Comparison of ENCODE assay signal across 25 cellular contexts in genomic region chr1:233631810-233632375, GRCh38. TPM values are rescaled to one million over a fixed set of nuclear protein-coding genes. Genes with fewer than 3 reads are reported as not detected.
"Had no signal": no experiment of that assay in that cellular context is flagged by ENCODE, and none has a peak within 500 bp of the region (broad histone marks: within the 10 kb centered on the region; RNA-seq: fewer than 3 reads in every experiment).

No MANE protein-coding gene starts in this region.

- FAIRE-seq: endothelial cell of umbilical vein, urothelium cell line had no signal

- H3K4me3 Mint-ChIP-seq: activated naive CD4-positive, alpha-beta T cell treated with anti-CD3 and anti-CD28 coated beads, Interleukin-2, amount 50 U/mL, for 24 hours; effector memory CD8-positive, alpha-beta T cell; naive thymus-derived CD8-positive, alpha-beta T cell; stimulated activated naive CD8-positive, alpha-beta T cell treated with anti-CD3 and anti-CD28 coated beads, Interleukin-15, Interleukin-2, amounts not matched to agents 100 ng/mL and 50 ng/mL, for 24 hours; T-helper 1 cell treated with Interleukin-12 subunit alpha and Interleukin-12 subunit beta and Interleukin-4 antibody, amounts not matched to agents 30 μg/mL and 1 μg/mL, for 36 hours; WTC11 had no signal

- H3K27ac ChIP-seq: ascending aorta, brain microvascular endothelial cell, esophagus squamous epithelium, gastrocnemius medialis, prostate gland, skin epidermis, tibial nerve had no signal

- H3K36me3 ChIP-seq: brain microvascular endothelial cell, gastrocnemius medialis, prostate gland, tibial nerve had no signal

- ATAC-seq: effector memory CD8-positive, alpha-beta T cell; gastrocnemius medialis; left lobe of liver; naive thymus-derived CD8-positive, alpha-beta T cell; right cardiac atrium; WTC11 had no signal

- H3K27ac Mint-ChIP-seq: activated naive CD4-positive, alpha-beta T cell treated with anti-CD3 and anti-CD28 coated beads, Interleukin-2, amount 50 U/mL, for 24 hours; effector memory CD8-positive, alpha-beta T cell; naive thymus-derived CD8-positive, alpha-beta T cell; stimulated activated naive CD8-positive, alpha-beta T cell treated with anti-CD3 and anti-CD28 coated beads, Interleukin-15, Interleukin-2, amounts not matched to agents 100 ng/mL and 50 ng/mL, for 24 hours; T-helper 1 cell treated with Interleukin-12 subunit alpha and Interleukin-12 subunit beta and Interleukin-4 antibody, amounts not matched to agents 30 μg/mL and 1 μg/mL, for 36 hours; WTC11 had no signal

- H3K9me3 ChIP-seq: ascending aorta, esophagus squamous epithelium, gastrocnemius medialis, prostate gland, tibial nerve had no signal

- H3K4me1 ChIP-seq: ascending aorta, gastrocnemius medialis, prostate gland, tibial nerve had no signal

- DNase-seq: activated gamma-delta T cell treated with Interleukin-2 at 50 U/mL for 16 hours; activated T-cell treated with anti-CD3 and anti-CD28 coated beads, Interleukin-2, amount 50 U/mL, for 1 hour; brain microvascular endothelial cell; central memory CD4-positive, alpha-beta T cell; effector memory CD8-positive, alpha-beta T cell; esophagus squamous epithelium; gastrocnemius medialis; head of caudate nucleus; naive thymus-derived CD8-positive, alpha-beta T cell; right cardiac atrium; stimulated activated CD4-positive, alpha-beta T cell treated with anti-CD3 and anti-CD28 coated beads, Interleukin-1b, Interleukin-23, amount 100 ng/mL, for 48 hours; T1000 had no signal

- H3K36me3 Mint-ChIP-seq: activated naive CD4-positive, alpha-beta T cell treated with anti-CD3 and anti-CD28 coated beads, Interleukin-2, amount 50 U/mL, for 24 hours had no signal

- H3K4me1 Mint-ChIP-seq: activated naive CD4-positive, alpha-beta T cell treated with anti-CD3 and anti-CD28 coated beads, Interleukin-2, amount 50 U/mL, for 24 hours; naive thymus-derived CD8-positive, alpha-beta T cell had no signal

- H3K27me3 ChIP-seq: ascending aorta, brain microvascular endothelial cell, esophagus squamous epithelium, gastrocnemius medialis, tibial nerve had no signal

- H3K9me3 Mint-ChIP-seq: stimulated activated naive CD8-positive, alpha-beta T cell treated with anti-CD3 and anti-CD28 coated beads, Interleukin-15, Interleukin-2, amounts not matched to agents 100 ng/mL and 50 ng/mL, for 24 hours; T-helper 1 cell treated with Interleukin-12 subunit alpha and Interleukin-12 subunit beta and Interleukin-4 antibody, amounts not matched to agents 30 μg/mL and 1 μg/mL, for 36 hours had no signal

- H3K4me3 ChIP-seq: ascending aorta, esophagus squamous epithelium, gastrocnemius medialis, lung, prostate gland, skin epidermis, tibial nerve had no signal

RNA-seq across cellular contexts. Expression of gene KCNK1, which starts 18.0 kb away (rescaled TPM):
- total RNA-seq: naive thymus-derived CD8-positive, alpha-beta T cell; osteocyte had no signal
- polyA plus RNA-seq: naive thymus-derived CD8-positive, alpha-beta T cell had no signal
